ENCODE assay signal across 1 cellular context in genomic region chr14:35727764-35728163, GRCh38.
TF ChIP-seq lines count a peak whose summit lies in the region.

No MANE protein-coding gene starts in this region.

TF ChIP-seq in GM23338, 12 proteins besides CTCF, POLR2A, EP300 and RAD21 (continued from another document):
- no peak for TF ChIP-seq ZNF462 (CRISPR knock-in tag; IDR thresholded peaks at IDR 0.05)
TF ChIP-seq in GM23338: peak in this region for 0.
